ENCODE assay signal across 8 cellular contexts in genomic region chr17:9987779-9988585, GRCh38.
DNase-seq lines count a peak whose midpoint lies in the region; ATAC-seq, FAIRE-seq and TF ChIP-seq lines count a peak whose summit lies in the region.

No MANE protein-coding gene starts in this region.

- H3K4me3 Mint-ChIP-seq in activated CD4-positive, alpha-beta memory T cell treated with anti-CD3 and anti-CD28 coated beads for 36 hours = no peak overlapping the region
- H3K4me3 Mint-ChIP-seq in stimulated activated memory B cell treated with anti-CD40 and anti-IgM and Interleukin-4, amounts not matched to agents 10 μg/mL and 1 μg/mL and 100 μg/mL, for 72 hours = no peak overlapping the region

- no peaks in the 10 kb centered on the region for H3K27me3 Mint-ChIP-seq in activated CD4-positive, alpha-beta memory T cell treated with anti-CD3 and anti-CD28 coated beads for 36 hours
- H3K27me3 Mint-ChIP-seq in stimulated activated memory B cell treated with anti-CD40 and anti-IgM and Interleukin-4, amounts not matched to agents 10 μg/mL and 1 μg/mL and 100 μg/mL, for 72 hours = no peaks in the 10 kb centered on the region

- H3K36me3 Mint-ChIP-seq in activated CD4-positive, alpha-beta memory T cell treated with anti-CD3 and anti-CD28 coated beads for 36 hours = no peaks in the 10 kb centered on the region
- H3K36me3 Mint-ChIP-seq in stimulated activated memory B cell treated with anti-CD40 and anti-IgM and Interleukin-4, amounts not matched to agents 10 μg/mL and 1 μg/mL and 100 μg/mL, for 72 hours = no peaks in the 10 kb centered on the region

- FAIRE-seq in HTR-8/SVneo (lab: Jason Lieb, UNC) = no peak

- intact Hi-C loops in activated CD4-positive, alpha-beta memory T cell treated with anti-CD3 and anti-CD28 coated beads for 36 hours (cut with micrococcal nuclease) = no loop called here
- intact Hi-C loops in head of caudate nucleus (cut with DNase I) = no loop called here

- no peak for ATAC-seq in stimulated activated memory B cell treated with anti-CD40 and anti-IgM and Interleukin-4, amounts not matched to agents 10 μg/mL and 1 μg/mL and 100 μg/mL, for 72 hours

- POLR2A ChIA-PET in activated CD4-positive, alpha-beta memory T cell treated with anti-CD3 and anti-CD28 coated beads for 36 hours (lab: Charles Lee) = no interaction called here

- no peak overlapping the region for H3K4me3 ChIP-seq in retinal pigment epithelial cell (ENCODE audit: low read length)

- H3K4me1 Mint-ChIP-seq in activated CD4-positive, alpha-beta memory T cell treated with anti-CD3 and anti-CD28 coated beads for 36 hours (ENCODE audit: low read depth) = no peaks in the 10 kb centered on the region
- H3K4me1 Mint-ChIP-seq in stimulated activated memory B cell treated with anti-CD40 and anti-IgM and Interleukin-4, amounts not matched to agents 10 μg/mL and 1 μg/mL and 100 μg/mL, for 72 hours = peaks cover 8% of the 10 kb centered on the region

- CTCF ChIA-PET in activated CD4-positive, alpha-beta memory T cell treated with anti-CD3 and anti-CD28 coated beads for 36 hours (lab: Charles Lee) = interaction anchor here (0.6 to 1.5 kb wide), 4 partner anchors 37 to 239 kb away, joined by 3 to 5 read pairs (median 4); no protein-coding TSS in a partner anchor

- H3K9me3 Mint-ChIP-seq in activated CD4-positive, alpha-beta memory T cell treated with anti-CD3 and anti-CD28 coated beads for 36 hours = peaks cover 2% of the 10 kb centered on the region
- peaks cover 6% of the 10 kb centered on the region for H3K9me3 Mint-ChIP-seq in stimulated activated memory B cell treated with anti-CD40 and anti-IgM and Interleukin-4, amounts not matched to agents 10 μg/mL and 1 μg/mL and 100 μg/mL, for 72 hours

- DNase-seq in ELR (ENCODE audit: low read depth) = peak; percentile 30
- peak; percentile 50 for DNase-seq in HTR-8/SVneo (ENCODE audit: insufficient read length, low spot score)
- peak; percentile 20 for DNase-seq in activated CD4-positive, alpha-beta memory T cell treated with anti-CD3 and anti-CD28 coated beads for 36 hours
- DNase-seq in head of caudate nucleus = peak in 27 of 42 donors; percentile 23 to 77 (median 48)
- DNase-seq in retinal pigment epithelial cell (ENCODE audit: low read depth) = no peak
- no peak for DNase-seq in NCI-H1417 (lab: John Stamatoyannopoulos, UW)
- no peak for DNase-seq in NCI-H226

- no peak overlapping the region for H3K27ac Mint-ChIP-seq in activated CD4-positive, alpha-beta memory T cell treated with anti-CD3 and anti-CD28 coated beads for 36 hours
- H3K27ac Mint-ChIP-seq in stimulated activated memory B cell treated with anti-CD40 and anti-IgM and Interleukin-4, amounts not matched to agents 10 μg/mL and 1 μg/mL and 100 μg/mL, for 72 hours = no peak overlapping the region

- TF ChIP-seq CTCF in retinal pigment epithelial cell (conservative IDR thresholded peaks at IDR 0.05; ENCODE audit: low read depth, low read length) = peak; percentile 84

Comparison
In these comparisons a context has a peak if more than half of its experiments do, and no peak if none do; other contexts are left out.
1. DNase-seq: peak in ELR (single experiment), HTR-8/SVneo (single experiment), activated CD4-positive, alpha-beta memory T cell treated with anti-CD3 and anti-CD28 coated beads for 36 hours (single experiment) and head of caudate nucleus (27 of 42); none in retinal pigment epithelial cell (single experiment), NCI-H1417 (0 of 3) and NCI-H226 (single experiment).